ENCODE assay signal across 15 cellular contexts in genomic region chr13:113205428-113205931, GRCh38. TPM values are rescaled to one million over a fixed set of nuclear protein-coding genes. Genes with fewer than 3 reads are reported as not detected.
DNase-seq lines count a peak whose midpoint lies in the region; ATAC-seq and TF ChIP-seq lines count a peak whose summit lies in the region.
"Had no signal": no experiment of that assay in that cellular context is flagged by ENCODE, and none has a peak within 500 bp of the region (broad histone marks: within the 10 kb centered on the region; RNA-seq: fewer than 3 reads in every experiment).

No MANE protein-coding gene starts in this region.

- H3K27ac Mint-ChIP-seq in MCF 10A (ENCODE audit: low read depth, unreplicated experiment) (peak overlapping the region; percentile 50), endothelial cell (ENCODE audit: unreplicated experiment) (no peak overlapping the region)
- peak overlapping the region; percentile 77 for H3K27ac Mint-ChIP-seq in activated CD8-positive, alpha-beta T cell treated with anti-CD3 and anti-CD28 coated beads for 36 hours

- H3K4me3 ChIP-seq in breast epithelium (no peak overlapping the region), suprapubic skin (no peak overlapping the region)
- H3K4me3 ChIP-seq: stomach had no signal

- H3K27me3 ChIP-seq in breast epithelium, result no peaks in the 10 kb centered on the region
- no peaks in the 10 kb centered on the region for H3K27me3 ChIP-seq in suprapubic skin
- H3K27me3 ChIP-seq: stomach had no signal

- no TSS peak for BruUV-seq in MCF 10A (replicated peaks; lab: Mats Ljungman, UMichigan)

- peaks cover 0 to 11% of the 10 kb centered on the region in 2 donors for H3K4me1 ChIP-seq in breast epithelium
- peaks cover 48% of the 10 kb centered on the region for H3K4me1 ChIP-seq in suprapubic skin

- H3K27ac ChIP-seq in breast epithelium (no peak overlapping the region), suprapubic skin (no peak overlapping the region)
- H3K27ac ChIP-seq: C4-2B had no signal

- H3K27me3 Mint-ChIP-seq in MCF 10A (ENCODE audit: insufficient read depth, unreplicated experiment) (no peaks in the 10 kb centered on the region), endothelial cell (ENCODE audit: unreplicated experiment) (peaks cover 8% of the 10 kb centered on the region)
- no peaks in the 10 kb centered on the region for H3K27me3 Mint-ChIP-seq in activated CD8-positive, alpha-beta T cell treated with anti-CD3 and anti-CD28 coated beads for 36 hours

- peaks cover 13% of the 10 kb centered on the region for H3K36me3 Mint-ChIP-seq in MCF 10A (ENCODE audit: insufficient read depth, unreplicated experiment)
- H3K36me3 Mint-ChIP-seq in activated CD8-positive, alpha-beta T cell treated with anti-CD3 and anti-CD28 coated beads for 36 hours (ENCODE audit: low read depth), result peaks cover 28% of the 10 kb centered on the region
- H3K36me3 Mint-ChIP-seq in endothelial cell (ENCODE audit: low read depth, unreplicated experiment), result peaks cover 9% of the 10 kb centered on the region

- intact Hi-C loops in MCF 10A (cut with micrococcal nuclease), result loop anchor here (5.0 kb wide), 1 partner anchor 92 kb away; the partner anchor contains the start of gene LAMP1
- intact Hi-C loops in breast epithelium (cut with DNase I; ENCODE audit: low total_unique reads), result no loop called here
- intact Hi-C loops in activated CD8-positive, alpha-beta T cell treated with anti-CD3 and anti-CD28 coated beads for 36 hours (cut with micrococcal nuclease), result no loop called here

- no peaks in the 10 kb centered on the region for H3K9me3 ChIP-seq in breast epithelium
- H3K9me3 ChIP-seq in suprapubic skin, result no peaks in the 10 kb centered on the region
- H3K9me3 ChIP-seq: stomach had no signal

- no peak for TF ChIP-seq CTCF in MCF 10A (IDR thresholded peaks at IDR 0.05; ENCODE audit: unreplicated experiment)
- no peak for TF ChIP-seq CTCF in breast epithelium (IDR thresholded peaks at IDR 0.05)
- no peak for TF ChIP-seq CTCF in activated CD8-positive, alpha-beta T cell treated with anti-CD3 and anti-CD28 coated beads for 36 hours (IDR thresholded peaks at IDR 0.05)
- TF ChIP-seq CTCF in endothelial cell (IDR thresholded peaks at IDR 0.05; ENCODE audit: unreplicated experiment), result no peak
- TF ChIP-seq CTCF in suprapubic skin (IDR thresholded peaks at IDR 0.05), result no peak

- TF ChIP-seq EP300 in suprapubic skin (IDR thresholded peaks at IDR 0.05), result no peak

- 48% methylated on average over 5 of the region's 5 CpGs for WGBS in suprapubic skin

- no peak for ATAC-seq in activated CD8-positive, alpha-beta T cell treated with anti-CD3 and anti-CD28 coated beads for 36 hours
- ATAC-seq: Panc1 had no signal

- CTCF ChIA-PET in MCF 10A (lab: Yijun Ruan, JAX), result no interaction called here
- CTCF ChIA-PET in activated CD8-positive, alpha-beta T cell treated with anti-CD3 and anti-CD28 coated beads for 36 hours (lab: Charles Lee), result no interaction called here

- H3K9me3 Mint-ChIP-seq in MCF 10A (ENCODE audit: unreplicated experiment), result no peaks in the 10 kb centered on the region
- H3K9me3 Mint-ChIP-seq in activated CD8-positive, alpha-beta T cell treated with anti-CD3 and anti-CD28 coated beads for 36 hours, result no peaks in the 10 kb centered on the region
- H3K9me3 Mint-ChIP-seq in endothelial cell (ENCODE audit: unreplicated experiment), result no peaks in the 10 kb centered on the region

- H3K36me3 ChIP-seq in breast epithelium (no peaks in the 10 kb centered on the region), suprapubic skin (peaks cover 3% of the 10 kb centered on the region)

- POLR2A ChIA-PET in MCF 10A (lab: Yijun Ruan, JAX), result interaction anchor here (0.8 kb wide), 1 partner anchor 18 kb away, joined by 4 read pairs; no protein-coding TSS in a partner anchor
- POLR2A ChIA-PET in activated CD8-positive, alpha-beta T cell treated with anti-CD3 and anti-CD28 coated beads for 36 hours (lab: Charles Lee), result no interaction called here

- TF ChIP-seq POLR2A in breast epithelium (IDR thresholded peaks at IDR 0.05) (no peak), suprapubic skin (IDR thresholded peaks at IDR 0.05) (no peak)

- H3K4me1 Mint-ChIP-seq in MCF 10A (ENCODE audit: insufficient read depth, unreplicated experiment) (peaks cover 45% of the 10 kb centered on the region), endothelial cell (ENCODE audit: unreplicated experiment) (peaks cover 18% of the 10 kb centered on the region)
- peaks cover 47% of the 10 kb centered on the region for H3K4me1 Mint-ChIP-seq in activated CD8-positive, alpha-beta T cell treated with anti-CD3 and anti-CD28 coated beads for 36 hours (ENCODE audit: low read depth)

- DNase-seq in MCF 10A (ENCODE audit: unreplicated experiment), result peak; percentile 15
- DNase-seq in breast epithelium (ENCODE audit: low spot score in 2 of 2), result no peak
- DNase-seq in activated CD8-positive, alpha-beta T cell treated with anti-CD3 and anti-CD28 coated beads for 36 hours, result no peak
- DNase-seq in fibroblast of peridontal ligament (ENCODE audit: extremely low read depth), result peak; percentile 83
- DNase-seq in stromal cell of bone marrow (ENCODE audit: low read depth), result peak; percentile 17
- DNase-seq in DMS153 treated with DMSO at 0.1 percent for 48 hours (lab: John Stamatoyannopoulos, UW; ENCODE audit: unreplicated experiment), result no peak
- DNase-seq in endothelial cell (ENCODE audit: low spot score), result no peak
- DNase-seq in suprapubic skin (ENCODE audit: low spot score in 2 of 2), result no peak
- DNase-seq: activated CD4-positive, alpha-beta T cell treated with anti-CD3 and anti-CD28 coated beads, Interleukin-2, amount 50 U/mL, for 1 hour; hippocampal formation; NCI-H1417; stimulated activated CD4-positive, alpha-beta T cell treated with anti-CD3 and anti-CD28 coated beads, Interleukin-12 subunit alpha, Interleukin-12 subunit beta, amount 100 ng/mL, for 4 hours; stomach had no signal

- H3K4me3 Mint-ChIP-seq in MCF 10A (ENCODE audit: unreplicated experiment) (peak overlapping the region; percentile 58), endothelial cell (ENCODE audit: unreplicated experiment) (no peak overlapping the region)
- H3K4me3 Mint-ChIP-seq in activated CD8-positive, alpha-beta T cell treated with anti-CD3 and anti-CD28 coated beads for 36 hours, result peak overlapping the region; percentile 54

RNA-seq across cellular contexts. Expression of gene PCID2, which starts 3.0 kb away (rescaled TPM):
- total RNA-seq in MCF 10A (2022), result 60.7 and 63.4 TPM in 2 replicates
- 10 to 100 TPM; 50.2 to 79.2 (median 76.7) TPM for total RNA-seq in breast epithelium
- 10 to 100 TPM; 75.8 to 79.0 TPM for total RNA-seq in activated CD8-positive, alpha-beta T cell treated with anti-CD3 and anti-CD28 coated beads for 36 hours
- 44.3 TPM for total RNA-seq in endothelial cell (ENCODE audit: unreplicated experiment)
- 10 to 100 TPM; 33.2 to 99.5 (median 49.5) TPM for total RNA-seq in suprapubic skin

RNA-seq across cellular contexts. Expression of gene CUL4A, which starts 3.9 kb away (rescaled TPM):
- 74.7 and 85.9 TPM in 2 replicates for total RNA-seq in MCF 10A (2022)
- 100 to 1,000 TPM; 108 to 145 (median 142) TPM for total RNA-seq in breast epithelium
- 10 to 100 TPM; 81.5 to 81.7 TPM for total RNA-seq in activated CD8-positive, alpha-beta T cell treated with anti-CD3 and anti-CD28 coated beads for 36 hours
- total RNA-seq in endothelial cell (ENCODE audit: unreplicated experiment), result 55.8 TPM
- total RNA-seq in suprapubic skin, result 100 to 1,000 TPM in 3 of 4 donors, 10 to 100 TPM in 1; 95.6 to 221 (median 119) TPM

RNA-seq across cellular contexts. Expression of gene PROZ, which starts 47.0 kb away (rescaled TPM):
- total RNA-seq in MCF 10A (2022), result not detected in 2 replicates
- total RNA-seq in breast epithelium, result not detected
- not detected for total RNA-seq in activated CD8-positive, alpha-beta T cell treated with anti-CD3 and anti-CD28 coated beads for 36 hours
- not detected for total RNA-seq in endothelial cell (ENCODE audit: unreplicated experiment)
- total RNA-seq in suprapubic skin, result not detected

Comparison
In these comparisons a context has a peak if more than half of its experiments do, and no peak if none do; other contexts are left out.
1. DNase-seq: peak in MCF 10A (single experiment), fibroblast of peridontal ligament (single experiment) and stromal cell of bone marrow (single experiment); none in breast epithelium (0 of 2), activated CD8-positive, alpha-beta T cell treated with anti-CD3 and anti-CD28 coated beads for 36 hours (single experiment), DMS153 treated with DMSO at 0.1 percent for 48 hours (single experiment), endothelial cell (single experiment) and suprapubic skin (0 of 2).